Comparison of ENCODE assay signal across 1 cellular context in genomic region chr11:61967177-61967923, GRCh38.
TF ChIP-seq lines count a peak whose summit lies in the region.

Gene FTH1 (minus strand): TSS chr11:61967634. CDS start chr11:61967425, 209 bp downstream.

TF ChIP-seq in HEK293, 187 proteins besides CTCF, POLR2A, EP300 and RAD21 (continued from another document and continues in another):
- TF ChIP-seq TCF7L2 (IDR thresholded peaks at IDR 0.05; ENCODE audit: borderline replicate concordance, low read depth, low read length) = no peak
- TF ChIP-seq AEBP2 (tag by site-specific recombination; IDR thresholded peaks at IDR 0.05; ENCODE audit: borderline replicate concordance) = no peak
- TF ChIP-seq ZNF394 (tag by site-specific recombination; IDR thresholded peaks at IDR 0.05; ENCODE audit: borderline replicate concordance) = no peak
- TF ChIP-seq KLF17 (tag by site-specific recombination; IDR thresholded peaks at IDR 0.05) = no peak
- TF ChIP-seq ZBTB8A (tag by site-specific recombination; IDR thresholded peaks at IDR 0.05) = peak; percentile 54; the same call in 1 of the 2 replicates
- no peak for TF ChIP-seq ZBTB44 (tag by site-specific recombination; IDR thresholded peaks at IDR 0.05)
- TF ChIP-seq ZNF398 (tag by site-specific recombination; IDR thresholded peaks at IDR 0.05) = peak; percentile 67
- no peak for TF ChIP-seq ZBTB1 (tag by site-specific recombination; IDR thresholded peaks at IDR 0.05)
- no peak for TF ChIP-seq ZFP3 (tag by site-specific recombination; IDR thresholded peaks at IDR 0.05; ENCODE audit: low read depth)
- TF ChIP-seq KLF7 (tag by site-specific recombination; IDR thresholded peaks at IDR 0.05; ENCODE audit: borderline replicate concordance) = no peak
- no peak; the same call in 1 of the 2 replicates for TF ChIP-seq GLIS1 (tag by site-specific recombination; IDR thresholded peaks at IDR 0.05)
- no peak for TF ChIP-seq ZNF670 (tag by site-specific recombination; IDR thresholded peaks at IDR 0.05; ENCODE audit: low read depth)
- TF ChIP-seq ZNF26 (tag by site-specific recombination; IDR thresholded peaks at IDR 0.05) = no peak
- TF ChIP-seq KLF1 (tag by site-specific recombination; IDR thresholded peaks at IDR 0.05) = no peak
- TF ChIP-seq REPIN1 (tag by site-specific recombination; IDR thresholded peaks at IDR 0.05; ENCODE audit: low read depth) = no peak
- no peak for TF ChIP-seq ZNF311 (tag by site-specific recombination; IDR thresholded peaks at IDR 0.05; ENCODE audit: borderline replicate concordance)
- peak; percentile 86 for TF ChIP-seq OSR2 (tag by site-specific recombination; IDR thresholded peaks at IDR 0.05)
- TF ChIP-seq ZNF585B (tag by site-specific recombination; IDR thresholded peaks at IDR 0.05) = no peak
- no peak for TF ChIP-seq ZNF529 (tag by site-specific recombination; IDR thresholded peaks at IDR 0.05; ENCODE audit: insufficient replicate concordance)
- TF ChIP-seq ZNF660 (tag by site-specific recombination; IDR thresholded peaks at IDR 0.05) = 0 out of 2 replicates have a peak, but pooled peaks have one; percentile 34
- no peak for TF ChIP-seq ZSCAN18 (tag by site-specific recombination; IDR thresholded peaks at IDR 0.05)
- TF ChIP-seq PATZ1 (tag by site-specific recombination; IDR thresholded peaks at IDR 0.05) = peak; percentile 48; the same call in 1 of the 2 replicates
- TF ChIP-seq ZNF37A (tag by site-specific recombination; IDR thresholded peaks at IDR 0.05) = no peak
- no peak for TF ChIP-seq ZBTB7A (tag by site-specific recombination; IDR thresholded peaks at IDR 0.05; ENCODE audit: low read depth)
- TF ChIP-seq PRDM1 (tag by site-specific recombination; IDR thresholded peaks at IDR 0.05) = no peak
- no peak for TF ChIP-seq ZNF677 (tag by site-specific recombination; IDR thresholded peaks at IDR 0.05)
- no peak for TF ChIP-seq ZNF404 (tag by site-specific recombination; IDR thresholded peaks at IDR 0.05)
- TF ChIP-seq ZNF350 (tag by site-specific recombination; IDR thresholded peaks at IDR 0.05) = no peak
- TF ChIP-seq ZBTB11 (tag by site-specific recombination; conservative IDR thresholded peaks at IDR 0.05; ENCODE audit: low read depth) = peak; percentile 52; the same call in 1 of the 2 replicates
- 0 out of 2 replicates have a peak, but pooled peaks have one; percentile 25 for TF ChIP-seq REST (tag by site-specific recombination; IDR thresholded peaks at IDR 0.05)
- TF ChIP-seq ZFHX2 (tag by site-specific recombination; conservative IDR thresholded peaks at IDR 0.05) = peak; percentile 70
- TF ChIP-seq ZNF140 (tag by site-specific recombination; IDR thresholded peaks at IDR 0.05) = no peak
- TF ChIP-seq ZNF341 (tag by site-specific recombination; IDR thresholded peaks at IDR 0.05; ENCODE audit: low read depth) = 0 out of 2 replicates have a peak, but pooled peaks have one; percentile 29
- no peak for TF ChIP-seq ZBTB21 (tag by site-specific recombination; IDR thresholded peaks at IDR 0.05)
- TF ChIP-seq KLF16 (tag by site-specific recombination; IDR thresholded peaks at IDR 0.05) = 0 out of 2 replicates have a peak, but pooled peaks have one; percentile 9
- TF ChIP-seq ZNF658 (tag by site-specific recombination; IDR thresholded peaks at IDR 0.05) = no peak
- TF ChIP-seq ZNF629 (tag by site-specific recombination; IDR thresholded peaks at IDR 0.05) = 0 out of 2 replicates have a peak, but pooled peaks have one; percentile 24
- TF ChIP-seq ZNF792 (tag by site-specific recombination; IDR thresholded peaks at IDR 0.05) = no peak
- no peak for TF ChIP-seq HOXC10 (CRISPR knock-in tag; IDR thresholded peaks at IDR 0.05)
- no peak for TF ChIP-seq ZNF324 (tag by site-specific recombination; IDR thresholded peaks at IDR 0.05)
